ENCODE assay signal across 8 cellular contexts in genomic region chr12:54991161-54991991, GRCh38. TPM values are rescaled to one million over a fixed set of nuclear protein-coding genes. Genes with fewer than 3 reads are reported as not detected.
DNase-seq lines count a peak whose midpoint lies in the region; ATAC-seq, FAIRE-seq and TF ChIP-seq lines count a peak whose summit lies in the region.

No MANE protein-coding gene starts in this region.

- ATAC-seq in GM19351 (IDR thresholded peaks at IDR 0.05; ENCODE audit: unreplicated experiment) (peak; percentile 68), HG03354 (IDR thresholded peaks at IDR 0.05; ENCODE audit: poor library complexity, severe bottlenecking, unreplicated experiment) (peak; percentile 74), HepG2 (no peak)

- 46% methylated on average over 9 of the region's 9 CpGs for WGBS in HepG2 (ENCODE audit: low lambda C conversion rate)

- BruUV-seq in HepG2 (replicated peaks; lab: Mats Ljungman, UMichigan) = no TSS peak

- H3K36me3 ChIP-seq in HepG2 (replicated peaks in 1 of 2; ENCODE audit: control insufficient read depth in 1 of 2, insufficient read depth in 2 of 2, low read length in 2 of 2) = no peaks in the 10 kb centered on the region

- no peaks in the 10 kb centered on the region for H3K79me2 ChIP-seq in HepG2 (ENCODE audit: insufficient read depth, low read length)

- no peak for TF ChIP-seq POLR2A in HepG2 (IDR thresholded peaks at IDR 0.05; ENCODE audit: insufficient read depth in 1 of 2, low read depth in 2 of 2, low read length in 2 of 2)

- no peak for FAIRE-seq in HepG2 (lab: Jason Lieb, UNC)

- TF ChIP-seq RAD21 in HepG2 (CRISPR knock-in tag; IDR thresholded peaks at IDR 0.05) = no peak

- H4K20me1 ChIP-seq in HepG2 (ENCODE audit: insufficient read depth, low read length) = no peaks in the 10 kb centered on the region

- no peak overlapping the region for H3K4me2 ChIP-seq in HepG2 (ENCODE audit: low read depth, low read length)

- intact Hi-C loops in HepG2 (cut with micrococcal nuclease; ENCODE audit: unreplicated experiment) = no loop called here

- no peak overlapping the region for H2AFZ ChIP-seq in HepG2 (ENCODE audit: low read length)

- TF ChIP-seq CTCF in HepG2 (CRISPR knock-in tag; IDR thresholded peaks at IDR 0.05) = no peak

- no peak overlapping the region for H3K9ac ChIP-seq in HepG2 (ENCODE audit: insufficient read depth, low read depth, low read length)

- DNase-seq in AML-193 (lab: John Stamatoyannopoulos, UW) (peak; percentile 21 to 50), activated T-cell treated with anti-CD3 and anti-CD28 coated beads for 1 hour (ENCODE audit: low read depth) (peak; percentile 11), AG08396 (ENCODE audit: low spot score) (no peak), HepG2 (ENCODE audit: low spot score) (no peak), Ammon's horn (ENCODE audit: low spot score) (no peak)
- peak; percentile 58 for DNase-seq in stimulated activated CD8-positive, alpha-beta memory T cell treated with anti-CD3 and anti-CD28 coated beads, Interleukin-4, amount 100 ng/mL, for 48 hours

- TF ChIP-seq EP300 in HepG2 (IDR thresholded peaks at IDR 0.05; ENCODE audit: low read depth in 2 of 2, low read length in 2 of 2) = no peak
- TF ChIP-seq EP300 in HepG2 (CRISPR knock-in tag; IDR thresholded peaks at IDR 0.05; ENCODE audit: borderline replicate concordance) = no peak

- no peaks in the 10 kb centered on the region for H3K9me3 ChIP-seq in HepG2 (ENCODE audit: low read length)

- POLR2A ChIA-PET in HepG2 (lab: Yijun Ruan, JAX) = no interaction called here

- no peaks in the 10 kb centered on the region for H3K4me1 ChIP-seq in HepG2 (ENCODE audit: insufficient read depth, low read length)

- H3K4me3 ChIP-seq in HepG2 (replicated peaks in 1 of 3; ENCODE audit: insufficient read depth in 1 of 3, low read depth in 2 of 3, low read length in 3 of 3) = no peak overlapping the region

- peaks cover 0 to 6% of the 10 kb centered on the region in 2 experiments; a peak in 1 of 5 replicates for H3K27me3 ChIP-seq in HepG2 (ENCODE audit: control insufficient read depth in 1 of 2, insufficient read depth in 2 of 2, low read length in 2 of 2)

- CTCF ChIA-PET in HepG2 (lab: Yijun Ruan, JAX; ENCODE audit: low intra/inter-chr PET ratio, low total read pairs) = no interaction called here

- in situ Hi-C loops in HepG2 (cut with HindIII; ENCODE audit: extremely low pct_ligation_motif_present, low pct_unique_long_range_greater_than_20kb) = loop anchor here (5.0 to 10.0 kb wide), 2 partner anchors 81 to 153 kb away; no protein-coding TSS in a partner anchor

- H3K27ac ChIP-seq in HepG2 (ENCODE audit: extremely low read length, insufficient read depth, low read length) = no peak overlapping the region

TF ChIP-seq in HepG2, 621 proteins besides CTCF, POLR2A, EP300 and RAD21:
- TF ChIP-seq FOXA3 (CRISPR knock-in tag; IDR thresholded peaks at IDR 0.05) = no peak
- no peak for TF ChIP-seq ZNF546 (CRISPR knock-in tag; conservative IDR thresholded peaks at IDR 0.05)
- TF ChIP-seq ZNF501 (CRISPR knock-in tag; IDR thresholded peaks at IDR 0.05) = no peak
- no peak for TF ChIP-seq TEF (CRISPR knock-in tag; IDR thresholded peaks at IDR 0.05)
- no peak for TF ChIP-seq NCOA5 (CRISPR knock-in tag; IDR thresholded peaks at IDR 0.05)
- no peak for TF ChIP-seq ZNF3 (CRISPR knock-in tag; IDR thresholded peaks at IDR 0.05)
- no peak for TF ChIP-seq DNMT1 (CRISPR knock-in tag; IDR thresholded peaks at IDR 0.05)

RNA-seq across cellular contexts. Expression of gene TESPA1, which starts 6.8 kb away (rescaled TPM):
- not detected in 2 replicates for total RNA-seq in HepG2 (2016; rRNA removed; fragmentation: Illumina TruSeq; extraction: Trizol)
- total RNA-seq in HepG2 (2016; cell fraction: cytosol; rRNA removed; fragmentation: Illumina TruSeq; extraction: Trizol; ENCODE audit: low read depth) = not detected in 2 replicates
- not detected in 2 replicates for total RNA-seq in HepG2 (2016; cell fraction: insoluble cytoplasmic fraction; rRNA removed; fragmentation: Illumina TruSeq; extraction: Trizol)
- total RNA-seq in HepG2 (2016; cell fraction: membrane; rRNA removed; fragmentation: Illumina TruSeq; extraction: Trizol) = not detected in 2 replicates
- total RNA-seq in HepG2 (2016; cell fraction: nucleus; rRNA removed; fragmentation: Illumina TruSeq; extraction: Trizol) = not detected in 2 replicates
- polyA plus RNA-seq in HepG2 (2011; rRNA removed) = not detected in 2 replicates
- not detected in 2 replicates for polyA plus RNA-seq in HepG2 (2011; cell fraction: cytosol; rRNA removed)
- not detected in 2 replicates for polyA plus RNA-seq in HepG2 (2011; cell fraction: nucleus; rRNA removed)
- polyA plus RNA-seq in HepG2 (2012) = not detected in 2 replicates
- polyA plus RNA-seq in HepG2 (2016; cell fraction: cytosol; fragmentation: Illumina TruSeq; extraction: Trizol; ENCODE audit: low read depth) = not detected in 2 replicates
- polyA plus RNA-seq in HepG2 (2016; cell fraction: insoluble cytoplasmic fraction; fragmentation: Illumina TruSeq; extraction: Trizol; ENCODE audit: low read depth) = not detected in 2 replicates
- not detected in 2 replicates for polyA plus RNA-seq in HepG2 (2016; cell fraction: membrane; fragmentation: Illumina TruSeq; extraction: Trizol; ENCODE audit: low read depth)
- polyA plus RNA-seq in HepG2 (2016; cell fraction: nucleus; fragmentation: Illumina TruSeq; extraction: Trizol; ENCODE audit: insufficient read depth, low read depth) = not detected in 2 replicates
- 0.49 TPM in 1 of 2 replicates, not detected in the other for polyA minus RNA-seq in HepG2 (2011; rRNA and poly(A)+ RNA removed; ENCODE audit: low replicate concordance)
- polyA minus RNA-seq in HepG2 (2011; cell fraction: cytosol; rRNA and poly(A)+ RNA removed) = not detected in 2 replicates
- not detected in 2 replicates for polyA minus RNA-seq in HepG2 (2011; cell fraction: nucleus; rRNA and poly(A)+ RNA removed)

RNA-seq across cellular contexts. Expression of gene NEUROD4, which starts 28.4 kb away (rescaled TPM):
- total RNA-seq in HepG2 (2016; rRNA removed; fragmentation: Illumina TruSeq; extraction: Trizol) = not detected in 2 replicates
- not detected in 2 replicates for total RNA-seq in HepG2 (2016; cell fraction: cytosol; rRNA removed; fragmentation: Illumina TruSeq; extraction: Trizol; ENCODE audit: low read depth)
- total RNA-seq in HepG2 (2016; cell fraction: insoluble cytoplasmic fraction; rRNA removed; fragmentation: Illumina TruSeq; extraction: Trizol) = not detected in 2 replicates
- not detected in 2 replicates for total RNA-seq in HepG2 (2016; cell fraction: membrane; rRNA removed; fragmentation: Illumina TruSeq; extraction: Trizol)
- total RNA-seq in HepG2 (2016; cell fraction: nucleus; rRNA removed; fragmentation: Illumina TruSeq; extraction: Trizol) = not detected in 2 replicates
- polyA plus RNA-seq in HepG2 (2011; rRNA removed) = not detected in 2 replicates
- not detected in 2 replicates for polyA plus RNA-seq in HepG2 (2011; cell fraction: cytosol; rRNA removed)
- polyA plus RNA-seq in HepG2 (2011; cell fraction: nucleus; rRNA removed) = not detected in 2 replicates
- polyA plus RNA-seq in HepG2 (2012) = not detected in 2 replicates
- polyA plus RNA-seq in HepG2 (2016; cell fraction: cytosol; fragmentation: Illumina TruSeq; extraction: Trizol; ENCODE audit: low read depth) = not detected in 2 replicates
- polyA plus RNA-seq in HepG2 (2016; cell fraction: insoluble cytoplasmic fraction; fragmentation: Illumina TruSeq; extraction: Trizol; ENCODE audit: low read depth) = not detected in 2 replicates
- not detected in 2 replicates for polyA plus RNA-seq in HepG2 (2016; cell fraction: membrane; fragmentation: Illumina TruSeq; extraction: Trizol; ENCODE audit: low read depth)
- not detected in 2 replicates for polyA plus RNA-seq in HepG2 (2016; cell fraction: nucleus; fragmentation: Illumina TruSeq; extraction: Trizol; ENCODE audit: insufficient read depth, low read depth)
- polyA minus RNA-seq in HepG2 (2011; rRNA and poly(A)+ RNA removed; ENCODE audit: low replicate concordance) = not detected in 2 replicates
- not detected in 2 replicates for polyA minus RNA-seq in HepG2 (2011; cell fraction: cytosol; rRNA and poly(A)+ RNA removed)
- polyA minus RNA-seq in HepG2 (2011; cell fraction: nucleus; rRNA and poly(A)+ RNA removed) = not detected in 2 replicates

Comparison
In these comparisons a context has a peak if more than half of its experiments do, and no peak if none do; other contexts are left out.
1. DNase-seq: peak in AML-193 (2 of 2), activated T-cell treated with anti-CD3 and anti-CD28 coated beads for 1 hour (single experiment) and stimulated activated CD8-positive, alpha-beta memory T cell treated with anti-CD3 and anti-CD28 coated beads, Interleukin-4, amount 100 ng/mL, for 48 hours (single experiment); none in AG08396 (single experiment), HepG2 (single experiment) and Ammon's horn (single experiment).